ENCODE assay signal across 9 cellular contexts in the genomic region with DNA sequence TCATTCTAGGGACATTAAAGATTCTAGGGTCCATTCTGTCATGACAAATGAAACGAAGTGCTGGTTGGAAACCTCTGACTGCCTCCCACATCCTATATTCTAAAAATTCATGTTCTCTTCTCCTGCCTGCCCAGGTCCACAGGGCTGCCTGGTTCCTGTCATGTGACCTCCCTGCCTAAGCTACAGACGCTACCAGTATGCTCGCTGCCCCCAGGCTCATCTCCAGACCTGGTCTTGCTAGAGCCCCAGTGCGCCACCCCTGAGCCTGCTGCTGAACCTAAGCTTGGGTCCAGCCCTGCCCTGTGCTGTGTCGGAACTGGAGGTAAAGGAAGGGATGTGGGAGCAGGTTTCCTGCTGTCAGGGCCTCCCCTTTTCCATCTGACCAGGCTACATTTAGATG.
"Had no signal": no experiment of that assay in that cellular context is flagged by ENCODE, and none has a peak within 500 bp of the region (broad histone marks: within the 10 kb centered on the region; RNA-seq: fewer than 3 reads in every experiment).

No MANE protein-coding gene starts in this region.

- H3K9me3 Mint-ChIP-seq: activated naive CD4-positive, alpha-beta T cell treated with anti-CD3 and anti-CD28 coated beads, Interleukin-2, amount 10 ng/mL, durations not matched to agents 7 days and 5 days; neural crest cell; stimulated activated effector memory CD8-positive, alpha-beta T cell treated with anti-CD3 and anti-CD28 coated beads, Interleukin-12 subunit alpha, Interleukin-12 subunit beta, amount 100 ng/mL, for 72 hours; T-cell had no signal

- H3K4me1 Mint-ChIP-seq: activated naive CD4-positive, alpha-beta T cell treated with anti-CD3 and anti-CD28 coated beads, Interleukin-2, amount 10 ng/mL, durations not matched to agents 7 days and 5 days; stimulated activated effector memory CD8-positive, alpha-beta T cell treated with anti-CD3 and anti-CD28 coated beads, Interleukin-12 subunit alpha, Interleukin-12 subunit beta, amount 100 ng/mL, for 72 hours; T-cell had no signal

- DNase-seq: activated CD4-positive, CD25-positive, alpha-beta regulatory T cell treated with anti-CD3 and anti-CD28 coated beads, Interleukin-2, amount 50 U/mL, for 72 hours; activated naive CD4-positive, alpha-beta T cell treated with anti-CD3 and anti-CD28 coated beads, Interleukin-2, amount 10 ng/mL, durations not matched to agents 7 days and 5 days; mesendoderm; T-cell; T-helper 9 cell had no signal

- H3K4me3 Mint-ChIP-seq: activated naive CD4-positive, alpha-beta T cell treated with anti-CD3 and anti-CD28 coated beads, Interleukin-2, amount 10 ng/mL, durations not matched to agents 7 days and 5 days; neural crest cell; stimulated activated effector memory CD8-positive, alpha-beta T cell treated with anti-CD3 and anti-CD28 coated beads, Interleukin-12 subunit alpha, Interleukin-12 subunit beta, amount 100 ng/mL, for 72 hours; T-cell had no signal

- H3K27ac Mint-ChIP-seq: activated naive CD4-positive, alpha-beta T cell treated with anti-CD3 and anti-CD28 coated beads, Interleukin-2, amount 10 ng/mL, durations not matched to agents 7 days and 5 days; stimulated activated effector memory CD8-positive, alpha-beta T cell treated with anti-CD3 and anti-CD28 coated beads, Interleukin-12 subunit alpha, Interleukin-12 subunit beta, amount 100 ng/mL, for 72 hours; T-cell had no signal

- H3K4me3 ChIP-seq: ovary, tibial artery had no signal

- H3K27me3 ChIP-seq: ovary, tibial artery had no signal

- H3K36me3 ChIP-seq: ovary, tibial artery had no signal

- H3K36me3 Mint-ChIP-seq: activated naive CD4-positive, alpha-beta T cell treated with anti-CD3 and anti-CD28 coated beads, Interleukin-2, amount 10 ng/mL, durations not matched to agents 7 days and 5 days; stimulated activated effector memory CD8-positive, alpha-beta T cell treated with anti-CD3 and anti-CD28 coated beads, Interleukin-12 subunit alpha, Interleukin-12 subunit beta, amount 100 ng/mL, for 72 hours; T-cell had no signal

- ATAC-seq: stimulated activated effector memory CD8-positive, alpha-beta T cell treated with anti-CD3 and anti-CD28 coated beads, Interleukin-12 subunit alpha, Interleukin-12 subunit beta, amount 100 ng/mL, for 72 hours; T-cell had no signal

- H3K9me3 ChIP-seq: ovary, tibial artery had no signal
